Comparison of ENCODE assay signal across 9 cellular contexts in the genomic region with DNA sequence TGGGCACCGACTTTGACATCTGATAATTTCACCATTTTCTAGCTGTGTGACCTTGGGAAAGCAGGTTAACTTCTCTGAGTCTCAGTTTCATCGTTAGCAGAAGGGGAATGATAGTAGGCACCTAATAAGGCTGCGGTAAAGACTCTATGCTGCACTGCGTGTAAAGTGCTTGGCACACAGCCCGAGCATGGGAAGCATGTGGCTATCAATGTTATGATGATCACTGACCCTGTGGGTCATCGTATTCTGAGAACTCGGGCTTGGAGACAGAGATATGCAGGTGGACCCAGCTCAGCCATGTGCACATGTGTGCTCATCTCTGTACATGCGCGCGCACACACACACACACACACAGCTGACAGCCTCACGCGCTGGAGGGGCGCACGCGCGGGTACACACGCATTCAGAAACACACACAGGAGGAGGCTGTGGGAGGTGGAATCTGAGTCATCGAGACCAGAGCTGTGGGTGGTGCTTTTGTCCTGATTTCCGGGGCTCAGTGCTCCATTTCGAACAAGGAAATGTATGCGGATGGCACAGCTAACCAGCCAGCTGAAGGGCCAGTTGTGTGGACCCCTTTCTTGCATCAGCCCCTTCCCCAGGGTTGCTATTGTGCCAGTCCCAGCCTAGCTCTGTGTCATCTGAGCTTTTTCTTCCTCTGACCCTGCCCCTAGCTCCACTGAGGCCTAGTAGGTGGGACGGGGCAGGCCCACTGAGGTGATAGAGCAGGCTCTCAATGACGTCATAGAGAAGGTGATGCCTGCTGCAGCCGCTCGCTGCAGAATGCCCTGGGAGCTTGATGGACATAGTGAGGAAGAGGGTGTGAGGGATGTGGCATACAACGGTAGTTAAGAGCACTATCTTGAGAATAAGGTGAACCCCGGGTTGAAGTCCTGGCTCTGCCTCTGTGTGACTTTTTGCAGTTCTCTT. TPM values are rescaled to one million over a fixed set of nuclear protein-coding genes. Genes with fewer than 3 reads are reported as not detected.
DNase-seq lines count a peak whose midpoint lies in the region; ATAC-seq lines count a peak whose summit lies in the region.
"Had no signal": no experiment of that assay in that cellular context is flagged by ENCODE, and none has a peak within 500 bp of the region (broad histone marks: within the 10 kb centered on the region; RNA-seq: fewer than 3 reads in every experiment).

No MANE protein-coding gene starts in this region.

- H3K27ac ChIP-seq in BLaER1 treated with 17β-estradiol and CSF1 and Interleukin-3, amounts not matched to agents 10 nM and 100 nM = no peak overlapping the region

- intact Hi-C loops in activated naive CD4-positive, alpha-beta T cell treated with anti-CD3 and anti-CD28 coated beads for 36 hours (cut with micrococcal nuclease) = loop anchor here (1.0 to 2.0 kb wide), 11 partner anchors 9 to 856 kb away; a partner anchor contains a TSS

- peaks cover 5 to 25% (median 14%) of the 10 kb centered on the region in 10 experiments; a peak in 18 of 20 replicates for H3K4me1 ChIP-seq in BLaER1 treated with 17β-estradiol and CSF1 and Interleukin-3, amounts not matched to agents 10 nM and 100 nM

- H3K9ac ChIP-seq in BLaER1 treated with 17β-estradiol and CSF1 and Interleukin-3, amounts not matched to agents 10 nM and 100 nM = no peak overlapping the region; a peak in 1 of 22 replicates

- no peaks in the 10 kb centered on the region for H4K20me1 ChIP-seq in BLaER1 treated with 17β-estradiol and CSF1 and Interleukin-3, amounts not matched to agents 10 nM and 100 nM

- H3K4me3 ChIP-seq in BLaER1 treated with 17β-estradiol and CSF1 and Interleukin-3, amounts not matched to agents 10 nM and 100 nM = no peak overlapping the region
- no peak overlapping the region for H3K4me3 ChIP-seq in MG63

- no peaks in the 10 kb centered on the region for H3K9me3 ChIP-seq in BLaER1 treated with 17β-estradiol and CSF1 and Interleukin-3, amounts not matched to agents 10 nM and 100 nM (replicated peaks in 1 of 11)
- H3K9me3 ChIP-seq in MG63 = no peaks in the 10 kb centered on the region

- H3K4me1 Mint-ChIP-seq in activated naive CD4-positive, alpha-beta T cell treated with anti-CD3 and anti-CD28 coated beads for 36 hours (ENCODE audit: low read depth) = peaks cover 20% of the 10 kb centered on the region
- peaks cover 19 to 20% of the 10 kb centered on the region in 2 donors for H3K4me1 Mint-ChIP-seq in natural killer cell treated with Interleukin-12 subunit alpha and Interleukin-12 subunit beta and Interleukin-15 and Interleukin-18, amount 100 ng/mL, for 72 hours (ENCODE audit: low read depth in 2 of 2)

- no peaks in the 10 kb centered on the region for H3K36me3 ChIP-seq in BLaER1 treated with 17β-estradiol and CSF1 and Interleukin-3, amounts not matched to agents 10 nM and 100 nM
- H3K36me3 ChIP-seq in MG63 = no peaks in the 10 kb centered on the region

- peak overlapping the region; percentile 66 to 91 (median 80); a peak in 17 of 22 replicates for H3K4me2 ChIP-seq in BLaER1 treated with 17β-estradiol and CSF1 and Interleukin-3, amounts not matched to agents 10 nM and 100 nM

- peak; percentile 84 for DNase-seq in SW480 (ENCODE audit: low spot score)
- DNase-seq in activated naive CD4-positive, alpha-beta T cell treated with anti-CD3 and anti-CD28 coated beads for 36 hours = peak; percentile 76
- no peak for DNase-seq in natural killer cell treated with Interleukin-12 subunit alpha and Interleukin-12 subunit beta and Interleukin-15 and Interleukin-18, amount 100 ng/mL, for 72 hours (ENCODE audit: low spot score)
- no peak for DNase-seq in MG63
- no peak for DNase-seq in KG1 (lab: John Stamatoyannopoulos, UW)
- no peak for DNase-seq in SKM-1 (lab: John Stamatoyannopoulos, UW; ENCODE audit: unreplicated experiment)
- DNase-seq: DND-41 had no signal

- ATAC-seq in natural killer cell treated with Interleukin-12 subunit alpha and Interleukin-12 subunit beta and Interleukin-15 and Interleukin-18, amount 100 ng/mL, for 72 hours = peak; percentile 12 to 82
- no peak for ATAC-seq in GM19397 (IDR thresholded peaks at IDR 0.05; ENCODE audit: unreplicated experiment)

- peaks cover 15% of the 10 kb centered on the region for H3K27me3 Mint-ChIP-seq in activated naive CD4-positive, alpha-beta T cell treated with anti-CD3 and anti-CD28 coated beads for 36 hours (ENCODE audit: low read depth)
- H3K27me3 Mint-ChIP-seq in natural killer cell treated with Interleukin-12 subunit alpha and Interleukin-12 subunit beta and Interleukin-15 and Interleukin-18, amount 100 ng/mL, for 72 hours = peaks cover 12 to 16% of the 10 kb centered on the region in 2 donors

- peak overlapping the region; percentile 65 for H3K27ac Mint-ChIP-seq in activated naive CD4-positive, alpha-beta T cell treated with anti-CD3 and anti-CD28 coated beads for 36 hours
- H3K27ac Mint-ChIP-seq in natural killer cell treated with Interleukin-12 subunit alpha and Interleukin-12 subunit beta and Interleukin-15 and Interleukin-18, amount 100 ng/mL, for 72 hours = peak overlapping the region in 1 of 2 donors; percentile 43

- CTCF ChIA-PET in activated naive CD4-positive, alpha-beta T cell treated with anti-CD3 and anti-CD28 coated beads for 36 hours (lab: Charles Lee) = interaction anchor here (0.6 to 9.4 kb wide), 29 partner anchors 9 to 1318 kb away, joined by 3 to 161 read pairs (median 5); a partner anchor contains a TSS

- no peaks in the 10 kb centered on the region for H3K27me3 ChIP-seq in BLaER1 treated with 17β-estradiol and CSF1 and Interleukin-3, amounts not matched to agents 10 nM and 100 nM
- peaks cover 25% of the 10 kb centered on the region; the same call in 1 of the 2 replicates for H3K27me3 ChIP-seq in MG63

- H3K36me3 Mint-ChIP-seq in activated naive CD4-positive, alpha-beta T cell treated with anti-CD3 and anti-CD28 coated beads for 36 hours (ENCODE audit: low read depth) = no peaks in the 10 kb centered on the region
- no peaks in the 10 kb centered on the region for H3K36me3 Mint-ChIP-seq in natural killer cell treated with Interleukin-12 subunit alpha and Interleukin-12 subunit beta and Interleukin-15 and Interleukin-18, amount 100 ng/mL, for 72 hours

- H3K4me3 Mint-ChIP-seq in activated naive CD4-positive, alpha-beta T cell treated with anti-CD3 and anti-CD28 coated beads for 36 hours = no peak overlapping the region
- peak overlapping the region; percentile 82 for H3K4me3 Mint-ChIP-seq in natural killer cell treated with Interleukin-12 subunit alpha and Interleukin-12 subunit beta and Interleukin-15 and Interleukin-18, amount 100 ng/mL, for 72 hours

- no peaks in the 10 kb centered on the region for H3K9me3 Mint-ChIP-seq in activated naive CD4-positive, alpha-beta T cell treated with anti-CD3 and anti-CD28 coated beads for 36 hours
- no peaks in the 10 kb centered on the region for H3K9me3 Mint-ChIP-seq in natural killer cell treated with Interleukin-12 subunit alpha and Interleukin-12 subunit beta and Interleukin-15 and Interleukin-18, amount 100 ng/mL, for 72 hours

RNA-seq across cellular contexts. Expression of a gene that starts 11.2 kb away (rescaled TPM):
- 1 to 10 TPM; 1.2 to 2.2 TPM for total RNA-seq in activated naive CD4-positive, alpha-beta T cell treated with anti-CD3 and anti-CD28 coated beads for 36 hours
- 10 to 100 TPM; 17.5 to 22.6 TPM for total RNA-seq in natural killer cell treated with Interleukin-12 subunit alpha and Interleukin-12 subunit beta and Interleukin-15 and Interleukin-18, amount 100 ng/mL, for 72 hours
- 2.1 and 4.6 TPM in 2 replicates for total RNA-seq in MG63 (2014; rRNA removed; shearing (Covaris generic); ENCODE audit: low replicate concordance)

RNA-seq across cellular contexts. Expression of a gene that starts 42.0 kb away (rescaled TPM):
- 10 to 100 TPM; 28.9 to 29.6 TPM for total RNA-seq in activated naive CD4-positive, alpha-beta T cell treated with anti-CD3 and anti-CD28 coated beads for 36 hours
- 10 to 100 TPM; 35.6 to 56.4 TPM for total RNA-seq in natural killer cell treated with Interleukin-12 subunit alpha and Interleukin-12 subunit beta and Interleukin-15 and Interleukin-18, amount 100 ng/mL, for 72 hours
- total RNA-seq in MG63 (2014; rRNA removed; shearing (Covaris generic); ENCODE audit: low replicate concordance) = 3.4 and 5.8 TPM in 2 replicates

RNA-seq across cellular contexts. Expression of a gene that starts 56.4 kb away (rescaled TPM):
- 10 to 100 TPM; 20.9 to 21.1 TPM for total RNA-seq in activated naive CD4-positive, alpha-beta T cell treated with anti-CD3 and anti-CD28 coated beads for 36 hours
- 10 to 100 TPM in 1 of 2 donors, 1 to 10 TPM in 1; 8.1 to 39.3 TPM for total RNA-seq in natural killer cell treated with Interleukin-12 subunit alpha and Interleukin-12 subunit beta and Interleukin-15 and Interleukin-18, amount 100 ng/mL, for 72 hours
- total RNA-seq in MG63 (2014; rRNA removed; shearing (Covaris generic); ENCODE audit: low replicate concordance) = 13.2 and 15.1 TPM in 2 replicates

RNA-seq across cellular contexts. Expression of a gene that starts 56.5 kb away (rescaled TPM):
- total RNA-seq in activated naive CD4-positive, alpha-beta T cell treated with anti-CD3 and anti-CD28 coated beads for 36 hours = 10 to 100 TPM; 52.1 to 55.6 TPM
- 100 to 1,000 TPM in 1 of 2 donors, 10 to 100 TPM in 1; 80.0 to 128 TPM for total RNA-seq in natural killer cell treated with Interleukin-12 subunit alpha and Interleukin-12 subunit beta and Interleukin-15 and Interleukin-18, amount 100 ng/mL, for 72 hours
- 122 and 169 TPM in 2 replicates for total RNA-seq in MG63 (2014; rRNA removed; shearing (Covaris generic); ENCODE audit: low replicate concordance)

Comparison
In these comparisons a context has a peak if more than half of its experiments do, and no peak if none do; other contexts are left out.
1. DNase-seq: peak in SW480 (single experiment) and activated naive CD4-positive, alpha-beta T cell treated with anti-CD3 and anti-CD28 coated beads for 36 hours (single experiment); none in natural killer cell treated with Interleukin-12 subunit alpha and Interleukin-12 subunit beta and Interleukin-15 and Interleukin-18, amount 100 ng/mL, for 72 hours (single experiment), MG63 (single experiment), KG1 (single experiment) and SKM-1 (single experiment).